Comparison of ENCODE assay signal across 34 cellular contexts in genomic region chr6:67449602-67450001, GRCh38.
"Had no signal": no experiment of that assay in that cellular context is flagged by ENCODE, and none has a peak within 500 bp of the region (broad histone marks: within the 10 kb centered on the region; RNA-seq: fewer than 3 reads in every experiment).

No MANE protein-coding gene starts in this region.

- H3K4me3 ChIP-seq: adrenal gland, body of pancreas, breast epithelium had no signal

- H3K27me3 ChIP-seq: adrenal gland, body of pancreas, brain microvascular endothelial cell, breast epithelium had no signal

- FAIRE-seq: astrocyte, colon, TTC549 had no signal

- H3K9me3 ChIP-seq: adrenal gland, body of pancreas, breast epithelium had no signal

- H3K4me1 ChIP-seq: adrenal gland, body of pancreas, breast epithelium had no signal

- H3K36me3 ChIP-seq: adrenal gland, brain microvascular endothelial cell had no signal

- DNase-seq: activated B cell treated with CpG ODN at 0.5 μM for 24 hours; activated CD4-positive, alpha-beta memory T cell treated with anti-CD3 and anti-CD28 coated beads for 36 hours; activated CD4-positive, alpha-beta T cell treated with anti-CD3 and anti-CD28 coated beads for 4 hours; activated CD4-positive, alpha-beta T cell treated with anti-CD3 and anti-CD28 coated beads, Interleukin-2, amount 10 ng/mL, durations not matched to agents 24 days and 14 days; activated CD4-positive, alpha-beta T cell treated with anti-CD3 and anti-CD28 coated beads, Interleukin-2, amount 50 U/mL, for 1 hour; activated CD4-positive, alpha-beta T cell treated with anti-CD3 and anti-CD28 coated beads, Interleukin-2, amount 50 U/mL, for 4 hours; activated CD4-positive, CD25-positive, alpha-beta regulatory T cell treated with anti-CD3 and anti-CD28 coated beads, Interleukin-2, amount 50 U/mL, for 72 hours; activated CD8-positive, alpha-beta memory T cell treated with anti-CD3 and anti-CD28 coated beads, Interleukin-2, amount 50 U/mL, for 4 hours; activated CD8-positive, alpha-beta T cell treated with anti-CD3 and anti-CD28 coated beads for 36 hours; activated effector memory CD4-positive, alpha-beta T cell treated with anti-CD3 and anti-CD28 coated beads, Interleukin-2, amount 50 U/mL, for 16 hours; activated gamma-delta T cell treated with Interleukin-2 at 50 U/mL for 16 hours; activated naive CD4-positive, alpha-beta T cell; activated naive CD4-positive, alpha-beta T cell treated with anti-CD3 and anti-CD28 coated beads for 36 hours; activated naive CD4-positive, alpha-beta T cell treated with anti-CD3 and anti-CD28 coated beads, Interleukin-2, amount 50 U/mL, for 16 hours; activated naive CD8-positive, alpha-beta T cell treated with anti-CD3 and anti-CD28 coated beads for 36 hours; activated T-cell treated with anti-CD3 and anti-CD28 coated beads for 4 hours; activated T-cell treated with anti-CD3 and anti-CD28 coated beads, Interleukin-2, amount 50 U/mL, for 1 hour; activated T-cell treated with anti-CD3 and anti-CD28 coated beads, Interleukin-2, amount 50 U/mL, for 4 hours; activated T-cell treated with anti-CD3 and anti-CD28 coated beads, Interleukin-2, amount 50 U/mL, for 72 hours; adrenal gland; amniotic stem cell; aorta; body of pancreas; brain microvascular endothelial cell; central memory CD4-positive, alpha-beta T cell; T-helper 2 cell; T-helper 9 cell had no signal

- H3K27ac ChIP-seq: adrenal gland, body of pancreas, brain microvascular endothelial cell, breast epithelium, VCaP had no signal

- ATAC-seq: activated CD8-positive, alpha-beta T cell treated with anti-CD3 and anti-CD28 coated beads for 36 hours; activated naive CD4-positive, alpha-beta T cell treated with anti-CD3 and anti-CD28 coated beads, Interleukin-2, amount 50 U/mL, for 72 hours; activated T-cell treated with anti-CD3 and anti-CD28 coated beads, Interleukin-2, amount 50 U/mL, for 4 hours; activated T-cell treated with anti-CD3 and anti-CD28 coated beads, Interleukin-2, amount 50 U/mL, for 72 hours; activated T-helper 17 cell treated with anti-CD3 and anti-CD28 coated beads, Interleukin-2, amount 50 U/mL, for 72 hours; body of pancreas had no signal
